35 cellular contexts compared by ENCODE assay signal in the genomic region with DNA sequence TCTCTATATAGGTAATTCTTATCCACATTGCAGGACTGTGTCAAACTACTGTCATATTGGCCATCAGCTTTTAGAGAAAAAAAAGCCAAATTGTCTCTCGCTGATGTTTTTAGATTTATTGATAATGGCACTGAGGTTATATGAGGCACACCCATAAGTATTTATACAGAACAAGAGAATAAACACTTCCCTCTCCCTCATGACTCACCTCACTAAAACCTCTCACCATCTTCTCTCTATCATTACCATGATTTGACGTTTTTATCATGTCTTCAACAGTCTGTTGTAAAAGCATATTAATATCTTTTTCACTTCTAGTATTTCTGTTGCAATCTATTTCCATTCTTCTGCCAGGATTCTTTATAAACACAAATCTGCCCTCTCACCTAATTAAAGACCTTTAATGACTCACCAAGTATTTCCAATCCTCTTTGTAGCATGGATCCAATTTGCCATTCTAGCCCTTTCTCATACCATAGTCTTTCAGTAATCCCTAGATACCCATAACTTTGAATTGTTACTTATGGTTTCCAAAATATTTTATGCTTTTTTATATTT.
DNase-seq lines count a peak whose midpoint lies in the region; TF ChIP-seq lines count a peak whose summit lies in the region.
"Had no signal": no experiment of that assay in that cellular context is flagged by ENCODE, and none has a peak within 500 bp of the region (broad histone marks: within the 10 kb centered on the region; RNA-seq: fewer than 3 reads in every experiment).

No MANE protein-coding gene starts in this region.

- H3K4me1 Mint-ChIP-seq in MCF 10A (ENCODE audit: insufficient read depth, unreplicated experiment) = peaks cover 12% of the 10 kb centered on the region
- H3K4me1 Mint-ChIP-seq: activated CD4-positive, alpha-beta memory T cell treated with anti-CD3 and anti-CD28 coated beads, Interleukin-2, amount 10 ng/mL, durations not matched to agents 7 days and 5 days; CD8-positive, alpha-beta memory T cell; stimulated activated naive CD8-positive, alpha-beta T cell treated with anti-CD3 and anti-CD28 coated beads, Interleukin-15, amount 100 ng/mL, for 72 hours had no signal

- peaks cover 6% of the 10 kb centered on the region for H3K36me3 Mint-ChIP-seq in MCF 10A (ENCODE audit: insufficient read depth, unreplicated experiment)
- H3K36me3 Mint-ChIP-seq: CD8-positive, alpha-beta memory T cell had no signal

- CTCF ChIA-PET in MCF 10A (lab: Yijun Ruan, JAX) = no interaction called here

- H3K36me3 ChIP-seq in breast epithelium (no peaks in the 10 kb centered on the region), fibroblast of lung (ENCODE audit: control insufficient read depth, insufficient read depth, low read length) (no peaks in the 10 kb centered on the region)
- H3K36me3 ChIP-seq: BE2C, right atrium auricular region, SJCRH30, spleen, thoracic aorta, uterus had no signal

- H3K4me3 Mint-ChIP-seq in MCF 10A (ENCODE audit: unreplicated experiment) = no peak overlapping the region
- H3K4me3 Mint-ChIP-seq: activated CD4-positive, alpha-beta memory T cell treated with anti-CD3 and anti-CD28 coated beads, Interleukin-2, amount 10 ng/mL, durations not matched to agents 7 days and 5 days; activated naive CD4-positive, alpha-beta T cell treated with anti-CD3 and anti-CD28 coated beads for 36 hours; activated T-helper 1 cell treated with anti-CD3 and anti-CD28 coated beads, Interleukin-12 subunit alpha, Interleukin-12 subunit beta, Interleukin-2, Interleukin-4 antibody, amounts not matched to agents 30 ng/mL and 10 ng/mL and 1 ng/mL, durations not matched to agents 14 hours and 24 hours and 36 hours; CD8-positive, alpha-beta memory T cell; GM23338; stimulated activated naive CD8-positive, alpha-beta T cell treated with anti-CD3 and anti-CD28 coated beads, Interleukin-15, amount 100 ng/mL, for 72 hours had no signal

- BruUV-seq in MCF 10A (replicated peaks; lab: Mats Ljungman, UMichigan) = no TSS peak

- H3K27me3 Mint-ChIP-seq in MCF 10A (ENCODE audit: insufficient read depth, unreplicated experiment) = no peaks in the 10 kb centered on the region
- H3K27me3 Mint-ChIP-seq: activated CD4-positive, alpha-beta memory T cell treated with anti-CD3 and anti-CD28 coated beads, Interleukin-2, amount 10 ng/mL, durations not matched to agents 7 days and 5 days; CD8-positive, alpha-beta memory T cell; stimulated activated naive CD8-positive, alpha-beta T cell treated with anti-CD3 and anti-CD28 coated beads, Interleukin-15, amount 100 ng/mL, for 72 hours had no signal

- in situ Hi-C loops in ACHN (cut with HindIII; ENCODE audit: low pct_ligation_motif_present, low pct_unique_long_range_greater_than_20kb, low sequenced_read_pairs) = no loop called here

- no peak for TF ChIP-seq POLR2A in breast epithelium (IDR thresholded peaks at IDR 0.05)

- no peaks in the 10 kb centered on the region for H3K79me2 ChIP-seq in fibroblast of lung (ENCODE audit: control insufficient read depth, insufficient read depth, low read length)
- H3K79me2 ChIP-seq: parathyroid adenoma had no signal

- H3K27me3 ChIP-seq in breast epithelium = no peaks in the 10 kb centered on the region
- H3K27me3 ChIP-seq in fibroblast of lung (ENCODE audit: control insufficient read depth, insufficient read depth, low read length) = no peaks in the 10 kb centered on the region
- H3K27me3 ChIP-seq: BE2C, body of pancreas, right atrium auricular region, SJCRH30, spleen, uterus had no signal

- intact Hi-C loops in MCF 10A (cut with micrococcal nuclease) = no loop called here
- intact Hi-C loops in breast epithelium (cut with DNase I; ENCODE audit: low total_unique reads) = no loop called here

- H2AFZ ChIP-seq in fibroblast of lung (ENCODE audit: low read length) = no peak overlapping the region
- H2AFZ ChIP-seq: GM23338, parathyroid adenoma had no signal

- no peaks in the 10 kb centered on the region for H3K9me3 Mint-ChIP-seq in MCF 10A (ENCODE audit: unreplicated experiment)
- H3K9me3 Mint-ChIP-seq: activated T-helper 1 cell treated with anti-CD3 and anti-CD28 coated beads, Interleukin-12 subunit alpha, Interleukin-12 subunit beta, Interleukin-2, Interleukin-4 antibody, amounts not matched to agents 30 ng/mL and 10 ng/mL and 1 ng/mL, durations not matched to agents 14 hours and 24 hours and 36 hours had no signal

- POLR2A ChIA-PET in MCF 10A (lab: Yijun Ruan, JAX) = no interaction called here

- H3K9me3 ChIP-seq in breast epithelium (peaks cover 0 to 4% of the 10 kb centered on the region in 2 donors), fibroblast of lung (ENCODE audit: control insufficient read depth, insufficient read depth, low read depth, low read length) (no peaks in the 10 kb centered on the region)
- H3K9me3 ChIP-seq: A549, BE2C, body of pancreas, right atrium auricular region, SJCRH30, thoracic aorta, uterus had no signal

- DNase-seq in MCF 10A (ENCODE audit: unreplicated experiment) = no peak
- DNase-seq in breast epithelium (ENCODE audit: low spot score in 2 of 2) = no peak
- peak; percentile 23 for DNase-seq in NCI-H226
- peak; percentile 36 to 72 for DNase-seq in fibroblast of lung (ENCODE audit: low read depth in 2 of 2)
- no peak for DNase-seq in RPMI8226
- no peak for DNase-seq in stimulated activated CD4-positive, alpha-beta T cell treated with anti-CD3 and anti-CD28 coated beads, Interleukin-4, amount 100 ng/mL, for 4 hours
- DNase-seq in ACHN = no peak
- DNase-seq in D341Med (ENCODE audit: low spot score) = no peak
- DNase-seq: activated CD4-positive, alpha-beta memory T cell treated with anti-CD3 and anti-CD28 coated beads, Interleukin-2, amount 10 ng/mL, durations not matched to agents 7 days and 5 days; activated CD4-positive, alpha-beta T cell treated with anti-CD3 and anti-CD28 coated beads for 1 hour; activated CD8-positive, alpha-beta memory T cell treated with anti-CD3 and anti-CD28 coated beads, Interleukin-2, amount 50 U/mL, for 4 hours; activated naive CD4-positive, alpha-beta T cell treated with anti-CD3 and anti-CD28 coated beads for 36 hours; BE2C; body of pancreas; CD8-positive, alpha-beta memory T cell; DMS153; GF-D8; KG1; mesendoderm; MM.1S; NCI-H1930; NCI-H524 treated with DMSO at 0.1 percent for 48 hours; SJCRH30; spleen; stimulated activated CD4-positive, alpha-beta T cell treated with anti-CD3 and anti-CD28 coated beads, Interleukin-2, amount 100 ng/mL, for 24 hours; stimulated activated CD8-positive, alpha-beta memory T cell treated with anti-CD3 and anti-CD28 coated beads, Interleukin-4, amount 100 ng/mL, for 48 hours; stimulated activated naive CD8-positive, alpha-beta T cell treated with anti-CD3 and anti-CD28 coated beads, Interleukin-15, amount 100 ng/mL, for 72 hours; SW 1271; uterus had no signal

- H4K20me1 ChIP-seq in fibroblast of lung (ENCODE audit: control insufficient read depth, extremely low read depth, insufficient read depth, low read length) = no peaks in the 10 kb centered on the region

- H3K4me1 ChIP-seq in breast epithelium = no peaks in the 10 kb centered on the region
- H3K4me1 ChIP-seq in fibroblast of lung (ENCODE audit: control insufficient read depth, extremely low read depth, insufficient read depth, low read length) = peaks cover 2% of the 10 kb centered on the region
- H3K4me1 ChIP-seq: A549, BE2C, body of pancreas, parathyroid adenoma, right atrium auricular region, SJCRH30, spleen, uterus had no signal

- no peak overlapping the region for H3K27ac ChIP-seq in breast epithelium
- peak overlapping the region; percentile 20 for H3K27ac ChIP-seq in fibroblast of lung (ENCODE audit: insufficient read depth, low read length)
- H3K27ac ChIP-seq: A549, body of pancreas, parathyroid adenoma, right atrium auricular region, SJCRH30, spleen, thoracic aorta, uterus had no signal

- H3K9ac ChIP-seq in fibroblast of lung (ENCODE audit: insufficient read depth, low read length) = no peak overlapping the region
- H3K9ac ChIP-seq: parathyroid adenoma had no signal

- peak overlapping the region; percentile 69 for H3K27ac Mint-ChIP-seq in MCF 10A (ENCODE audit: low read depth, unreplicated experiment)
- H3K27ac Mint-ChIP-seq: activated CD4-positive, alpha-beta memory T cell treated with anti-CD3 and anti-CD28 coated beads, Interleukin-2, amount 10 ng/mL, durations not matched to agents 7 days and 5 days; activated naive CD4-positive, alpha-beta T cell treated with anti-CD3 and anti-CD28 coated beads for 36 hours; activated T-helper 1 cell treated with anti-CD3 and anti-CD28 coated beads, Interleukin-12 subunit alpha, Interleukin-12 subunit beta, Interleukin-2, Interleukin-4 antibody, amounts not matched to agents 30 ng/mL and 10 ng/mL and 1 ng/mL, durations not matched to agents 14 hours and 24 hours and 36 hours; CD8-positive, alpha-beta memory T cell; GM23338; stimulated activated naive CD8-positive, alpha-beta T cell treated with anti-CD3 and anti-CD28 coated beads, Interleukin-15, amount 100 ng/mL, for 72 hours had no signal

- H3K4me3 ChIP-seq in breast epithelium (no peak overlapping the region), fibroblast of lung (replicated peaks in 1 of 4; ENCODE audit: control extremely low read depth in 1 of 4, insufficient read depth in 1 of 4, low read depth in 3 of 4, low read length in 4 of 4) (no peak overlapping the region)
- H3K4me3 ChIP-seq: A549, body of pancreas, GM23338, right atrium auricular region, SJCRH30, spleen, thoracic aorta, uterus had no signal

- no peak overlapping the region for H3K4me2 ChIP-seq in fibroblast of lung (ENCODE audit: extremely low read depth, insufficient read depth, low read length)
- H3K4me2 ChIP-seq: A549, GM23338 had no signal

- TF ChIP-seq CTCF in MCF 10A (IDR thresholded peaks at IDR 0.05; ENCODE audit: unreplicated experiment) = no peak
- no peak for TF ChIP-seq CTCF in breast epithelium (IDR thresholded peaks at IDR 0.05)
- TF ChIP-seq CTCF in fibroblast of lung (conservative IDR thresholded peaks at IDR 0.05 in 1 of 2, IDR thresholded peaks at IDR 0.05 in 1 of 2; ENCODE audit: low read depth in 1 of 2, low read length in 2 of 2) = no peak

Comparison
In these comparisons a context has a peak if more than half of its experiments do, and no peak if none do; other contexts are left out.
1. DNase-seq: peak in NCI-H226 (single experiment) and fibroblast of lung (2 of 2); none in MCF 10A (single experiment), breast epithelium (0 of 2), RPMI8226 (single experiment), stimulated activated CD4-positive, alpha-beta T cell treated with anti-CD3 and anti-CD28 coated beads, Interleukin-4, amount 100 ng/mL, for 4 hours (0 of 2), ACHN (single experiment) and D341Med (single experiment).